25 cellular contexts compared by ENCODE assay signal in the genomic region with DNA sequence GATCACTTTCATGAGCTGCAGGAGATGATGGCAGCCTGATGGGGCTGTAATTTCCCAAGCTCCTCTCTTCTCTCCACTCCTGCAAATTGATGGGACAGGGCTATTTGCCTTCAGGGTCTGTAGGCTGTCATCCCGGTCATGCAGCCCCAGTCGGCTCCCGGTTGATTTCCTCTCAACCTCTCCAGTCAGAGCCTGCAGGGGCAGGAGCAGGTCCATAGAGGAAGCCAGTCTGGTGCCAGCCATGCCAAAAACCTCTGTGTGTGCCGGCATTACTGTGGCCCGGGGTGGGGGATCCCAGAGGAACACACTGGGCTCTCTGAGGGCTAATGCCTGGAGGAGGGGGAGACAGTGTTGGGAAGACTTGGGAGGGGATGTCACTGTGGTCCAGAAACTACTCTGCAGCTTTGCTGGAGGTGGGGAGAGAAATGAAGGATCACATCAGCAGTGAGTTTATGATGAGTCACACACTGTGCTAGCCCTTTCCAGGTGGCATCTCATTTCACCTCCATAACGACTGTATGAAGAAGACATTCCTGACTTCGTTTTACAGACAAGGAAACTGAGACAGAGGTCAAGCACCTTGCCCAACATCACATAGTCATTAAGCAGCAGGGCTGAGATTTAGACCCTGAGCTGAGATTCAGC. TPM values are rescaled to one million over a fixed set of nuclear protein-coding genes. Genes with fewer than 3 reads are reported as not detected.
"Had no signal": no experiment of that assay in that cellular context is flagged by ENCODE, and none has a peak within 500 bp of the region (broad histone marks: within the 10 kb centered on the region; RNA-seq: fewer than 3 reads in every experiment).

No MANE protein-coding gene starts in this region.

- FAIRE-seq: TTC549 had no signal

- H3K9ac ChIP-seq: KMS-11 had no signal

- H3K27me3 ChIP-seq: breast epithelium, MG63 had no signal

- H3K4me1 ChIP-seq: breast epithelium had no signal

- H3K9me3 ChIP-seq: breast epithelium, MG63 had no signal

- H3K27ac ChIP-seq: breast epithelium, KMS-11, SK-N-MC had no signal

- H3K4me2 ChIP-seq: KMS-11 had no signal

- DNase-seq: activated CD4-positive, alpha-beta memory T cell treated with anti-CD3 and anti-CD28 coated beads, Interleukin-2, amount 10 ng/mL, durations not matched to agents 7 days and 5 days; activated CD4-positive, alpha-beta T cell treated with anti-CD3 and anti-CD28 coated beads for 36 hours; activated CD4-positive, alpha-beta T cell treated with anti-CD3 and anti-CD28 coated beads, Interleukin-2, amount 50 U/mL, for 1 hour; activated gamma-delta T cell treated with Interleukin-2 at 50 U/mL for 16 hours; activated naive CD4-positive, alpha-beta T cell treated with anti-CD3 and anti-CD28 coated beads, Interleukin-2, amount 50 U/mL, for 16 hours; activated T-cell treated with anti-CD3 and anti-CD28 coated beads for 4 hours; activated T-cell treated with anti-CD3 and anti-CD28 coated beads, Interleukin-2, amount 50 U/mL, for 48 hours; MG63; MV-4-11; NCI-H1092 treated with DMSO at 0.1 percent for 48 hours; NCI-H1417 treated with DMSO at 0.1 percent for 48 hours; NCI-H1694; NCI-H2029; NCI-H345; NCI-H510A; T-cell; T-helper 2 cell; T1000 had no signal

- H3K4me3 ChIP-seq: breast epithelium, MG63, SK-N-MC had no signal

- ATAC-seq: activated CD4-positive, alpha-beta T cell treated with anti-CD3 and anti-CD28 coated beads for 36 hours; activated T-helper 17 cell treated with anti-CD3 and anti-CD28 coated beads, Interleukin-2, amount 50 U/mL, for 72 hours; Right ventricle myocardium inferior; T-cell had no signal

- H3K36me3 ChIP-seq: breast epithelium, MG63 had no signal

RNA-seq across cellular contexts. Expression of gene PRIMA1, which starts 46.6 kb away (rescaled TPM):
- total RNA-seq: activated CD4-positive, alpha-beta memory T cell treated with anti-CD3 and anti-CD28 coated beads, Interleukin-2, amount 10 ng/mL, durations not matched to agents 7 days and 5 days; activated CD4-positive, alpha-beta T cell treated with anti-CD3 and anti-CD28 coated beads for 36 hours; activated CD8-positive, alpha-beta memory T cell treated with anti-CD3 and anti-CD28 coated beads for 36 hours; activated T-helper 17 cell treated with anti-CD3 and anti-CD28 coated beads, Interleukin-2, amount 50 U/mL, for 72 hours; T-cell had no signal
